Comparison of ENCODE assay signal across 14 cellular contexts in the genomic region with DNA sequence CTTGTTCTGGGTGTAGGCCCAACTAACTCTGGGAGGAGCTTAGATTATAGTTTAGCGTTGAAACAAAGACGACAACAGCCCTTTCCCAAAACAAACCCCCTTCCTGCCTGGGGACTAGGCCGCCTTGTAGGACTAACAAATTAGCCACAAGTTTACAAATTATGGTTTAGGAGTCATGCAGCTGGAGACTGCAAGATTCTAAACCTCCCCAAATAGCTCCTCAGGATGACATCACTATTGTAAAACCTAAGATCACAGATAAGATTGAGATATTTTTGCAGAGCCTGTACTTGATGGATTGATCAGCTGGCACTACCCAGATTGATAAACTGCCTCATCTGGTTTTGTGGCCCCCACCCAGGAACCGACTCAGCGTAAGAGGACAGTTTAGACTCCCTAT. TPM values are rescaled to one million over a fixed set of nuclear protein-coding genes. Genes with fewer than 3 reads are reported as not detected.
DNase-seq lines count a peak whose midpoint lies in the region; ATAC-seq and TF ChIP-seq lines count a peak whose summit lies in the region.
"Had no signal": no experiment of that assay in that cellular context is flagged by ENCODE, and none has a peak within 500 bp of the region (broad histone marks: within the 10 kb centered on the region; RNA-seq: fewer than 3 reads in every experiment).

No MANE protein-coding gene starts in this region.

- 78% methylated on average over 5 of the region's 5 CpGs; no CpG with 5 or more reads in 1 of the 2 donors for WGBS in transverse colon (ENCODE audit: low coverage in 1 of 2), 2 donors

- BruUV-seq in OCI-LY7 (replicated peaks; lab: Mats Ljungman, UMichigan), result no TSS peak

- no peak for TF ChIP-seq EP300 in transverse colon (IDR thresholded peaks at IDR 0.05; ENCODE audit: low read depth)

- no peaks in the 10 kb centered on the region for H4K20me1 ChIP-seq in OCI-LY7 (ENCODE audit: insufficient read depth, low read length)

- peaks cover 30% of the 10 kb centered on the region; the same call in 1 of the 2 replicates for H3K79me2 ChIP-seq in OCI-LY7 (ENCODE audit: insufficient read depth, low read depth, low read length)

- in situ Hi-C loops in transverse colon (cut with MboI; ENCODE audit: low pct_ligation_motif_present in 1 of 4, low pct_unique_long_range_greater_than_20kb in 1 of 4, low sequenced_read_pairs in 3 of 4), result loop anchor here in 3 of 4 donors (25.0 kb wide), 3 partner anchors 200 to 450 kb away; partner anchors contain the start of gene WBP4 (in 1 of the 3)

- H3K4me1 ChIP-seq in transverse colon, result peaks cover 5 to 13% (median 10%) of the 10 kb centered on the region in 4 donors
- H3K4me1 ChIP-seq in OCI-LY7 (ENCODE audit: insufficient read depth, low read length, poor library complexity, severe bottlenecking), result peaks cover 29% of the 10 kb centered on the region

- DNase-seq in activated naive CD4-positive, alpha-beta T cell treated with anti-CD3 and anti-CD28 coated beads for 36 hours, result no peak
- no peak for DNase-seq in activated naive CD4-positive, alpha-beta T cell treated with anti-CD3 and anti-CD28 coated beads, Interleukin-2, amount 50 U/mL, for 16 hours
- DNase-seq in activated CD4-positive, alpha-beta memory T cell treated with anti-CD3 and anti-CD28 coated beads for 36 hours, result peak; percentile 30
- DNase-seq in fibroblast of villous mesenchyme (ENCODE audit: low read depth) (peak; percentile 94), transverse colon (no peak), OCI-LY7 (ENCODE audit: low spot score) (no peak), NCI-H1092 (lab: John Stamatoyannopoulos, UW) (no peak)
- DNase-seq: AML-193, anterior cingulate cortex, Karpas-422, NCI-H526, SHP77 treated with DMSO at 0.1 percent for 48 hours, stomach had no signal

- no peaks in the 10 kb centered on the region for H3K36me3 ChIP-seq in transverse colon
- H3K36me3 ChIP-seq in OCI-LY7 (ENCODE audit: insufficient read depth, low read length), result no peaks in the 10 kb centered on the region
- H3K36me3 ChIP-seq: stomach had no signal

- TF ChIP-seq CTCF in fibroblast of villous mesenchyme (IDR thresholded peaks at IDR 0.05; ENCODE audit: insufficient read depth, low read depth, low read length), result no peak
- no peak for TF ChIP-seq CTCF in transverse colon (IDR thresholded peaks at IDR 0.05)
- TF ChIP-seq CTCF in OCI-LY7 (conservative IDR thresholded peaks at IDR 0.05; ENCODE audit: low read length), result no peak

- intact Hi-C loops in activated naive CD4-positive, alpha-beta T cell treated with anti-CD3 and anti-CD28 coated beads for 36 hours (cut with micrococcal nuclease), result no loop called here
- intact Hi-C loops in activated CD4-positive, alpha-beta memory T cell treated with anti-CD3 and anti-CD28 coated beads for 36 hours (cut with micrococcal nuclease), result no loop called here
- intact Hi-C loops in transverse colon (cut with DNase I; ENCODE audit: low total_unique reads) (no loop called here), OCI-LY7 (cut with micrococcal nuclease; ENCODE audit: unreplicated experiment) (no loop called here)

- POLR2A ChIA-PET in activated CD4-positive, alpha-beta memory T cell treated with anti-CD3 and anti-CD28 coated beads for 36 hours (lab: Charles Lee), result interaction anchor here (0.6 kb wide), 1 partner anchor 579 kb away, joined by 3 read pairs; no protein-coding TSS in a partner anchor
- POLR2A ChIA-PET in OCI-LY7 (lab: Charles Lee), result interaction anchor here (0.6 to 2.4 kb wide), 4 partner anchors 8 to 147 kb away, joined by 3 to 9 read pairs (median 4); no protein-coding TSS in a partner anchor

- H3K9me3 ChIP-seq in transverse colon, result no peaks in the 10 kb centered on the region
- no peaks in the 10 kb centered on the region for H3K9me3 ChIP-seq in OCI-LY7 (ENCODE audit: low read length)
- H3K9me3 ChIP-seq: stomach had no signal

- no peaks in the 10 kb centered on the region for H3K27me3 Mint-ChIP-seq in activated naive CD4-positive, alpha-beta T cell treated with anti-CD3 and anti-CD28 coated beads for 36 hours (ENCODE audit: low read depth)
- H3K27me3 Mint-ChIP-seq in activated CD4-positive, alpha-beta memory T cell treated with anti-CD3 and anti-CD28 coated beads for 36 hours, result no peaks in the 10 kb centered on the region

- TF ChIP-seq POLR2A in transverse colon (IDR thresholded peaks at IDR 0.05), result no peak

- H3K4me3 ChIP-seq in fibroblast of villous mesenchyme (ENCODE audit: low read depth, low read length) (no peak overlapping the region), transverse colon (no peak overlapping the region), OCI-LY7 (ENCODE audit: low read depth, low read length, poor library complexity, severe bottlenecking) (no peak overlapping the region)
- H3K4me3 ChIP-seq: stomach had no signal

- peak overlapping the region; percentile 31 for H3K4me3 Mint-ChIP-seq in activated naive CD4-positive, alpha-beta T cell treated with anti-CD3 and anti-CD28 coated beads for 36 hours
- peak overlapping the region; percentile 39 for H3K4me3 Mint-ChIP-seq in activated CD4-positive, alpha-beta memory T cell treated with anti-CD3 and anti-CD28 coated beads for 36 hours

- no peaks in the 10 kb centered on the region for H3K27me3 ChIP-seq in transverse colon
- H3K27me3 ChIP-seq: stomach had no signal

- no peaks in the 10 kb centered on the region for H3K9me2 ChIP-seq in OCI-LY7 (ENCODE audit: insufficient read depth, low read length)

- no peak overlapping the region for H3K27ac Mint-ChIP-seq in activated naive CD4-positive, alpha-beta T cell treated with anti-CD3 and anti-CD28 coated beads for 36 hours
- peak overlapping the region; percentile 58 for H3K27ac Mint-ChIP-seq in activated CD4-positive, alpha-beta memory T cell treated with anti-CD3 and anti-CD28 coated beads for 36 hours

- H2AFZ ChIP-seq in OCI-LY7 (ENCODE audit: low read length), result no peak overlapping the region

- no peak overlapping the region for H3K4me2 ChIP-seq in OCI-LY7 (ENCODE audit: low read length)

- H3K9me3 Mint-ChIP-seq in activated naive CD4-positive, alpha-beta T cell treated with anti-CD3 and anti-CD28 coated beads for 36 hours, result no peaks in the 10 kb centered on the region
- no peaks in the 10 kb centered on the region for H3K9me3 Mint-ChIP-seq in activated CD4-positive, alpha-beta memory T cell treated with anti-CD3 and anti-CD28 coated beads for 36 hours

- H3K27ac ChIP-seq in transverse colon, result peak overlapping the region in 3 of 4 donors; percentile 26 to 50 (median 26)
- H3K27ac ChIP-seq in OCI-LY7 (ENCODE audit: low read depth, low read length, poor library complexity, severe bottlenecking), result no peak overlapping the region

- CTCF ChIA-PET in activated naive CD4-positive, alpha-beta T cell treated with anti-CD3 and anti-CD28 coated beads for 36 hours (lab: Charles Lee), result interaction anchor here (1.0 kb wide), 1 partner anchor 10 kb away, joined by 5 read pairs; no protein-coding TSS in a partner anchor
- CTCF ChIA-PET in activated CD4-positive, alpha-beta memory T cell treated with anti-CD3 and anti-CD28 coated beads for 36 hours (lab: Charles Lee), result interaction anchor here (0.7 to 4.1 kb wide), 2 partner anchors 10 to 566 kb away, joined by 4 to 27 read pairs; no protein-coding TSS in a partner anchor
- CTCF ChIA-PET in OCI-LY7 (lab: Charles Lee; ENCODE audit: unreplicated experiment), result no interaction called here

- no peak for ATAC-seq in GM19397 (IDR thresholded peaks at IDR 0.05; ENCODE audit: unreplicated experiment)

- H3K36me3 Mint-ChIP-seq in activated naive CD4-positive, alpha-beta T cell treated with anti-CD3 and anti-CD28 coated beads for 36 hours (ENCODE audit: low read depth), result no peaks in the 10 kb centered on the region
- H3K36me3 Mint-ChIP-seq in activated CD4-positive, alpha-beta memory T cell treated with anti-CD3 and anti-CD28 coated beads for 36 hours, result no peaks in the 10 kb centered on the region

- H3K4me1 Mint-ChIP-seq in activated naive CD4-positive, alpha-beta T cell treated with anti-CD3 and anti-CD28 coated beads for 36 hours (ENCODE audit: low read depth), result peaks cover 29% of the 10 kb centered on the region
- peaks cover 29% of the 10 kb centered on the region for H3K4me1 Mint-ChIP-seq in activated CD4-positive, alpha-beta memory T cell treated with anti-CD3 and anti-CD28 coated beads for 36 hours (ENCODE audit: low read depth)

RNA-seq across cellular contexts. Expression of gene SLC25A15, which starts 2.3 kb away (rescaled TPM):
- 10 to 100 TPM; 15.5 to 15.6 TPM for total RNA-seq in activated naive CD4-positive, alpha-beta T cell treated with anti-CD3 and anti-CD28 coated beads for 36 hours
- 10 to 100 TPM; 16.2 to 16.9 TPM for total RNA-seq in activated CD4-positive, alpha-beta memory T cell treated with anti-CD3 and anti-CD28 coated beads for 36 hours
- total RNA-seq in fibroblast of villous mesenchyme (19.4 and 20.0 TPM in 2 replicates), transverse colon (10 to 100 TPM in 2 of 4 donors, 1 to 10 TPM in 2; 3.0 to 30.6 (median 10.1) TPM), OCI-LY7 (2022) (56.3 and 57.7 TPM in 2 replicates)
- total RNA-seq in OCI-LY7 (2014; rRNA removed; shearing (Covaris generic)), result 61.3 and 71.0 TPM in 2 replicates

RNA-seq across cellular contexts. Expression of gene MRPS31, which starts 16.1 kb away (rescaled TPM):
- 10 to 100 TPM; 28.4 to 28.8 TPM for total RNA-seq in activated naive CD4-positive, alpha-beta T cell treated with anti-CD3 and anti-CD28 coated beads for 36 hours
- total RNA-seq in activated CD4-positive, alpha-beta memory T cell treated with anti-CD3 and anti-CD28 coated beads for 36 hours, result 10 to 100 TPM; 35.6 to 40.4 TPM
- total RNA-seq in fibroblast of villous mesenchyme (14.5 and 18.1 TPM in 2 replicates), transverse colon (10 to 100 TPM; 16.1 to 50.2 (median 25.0) TPM), OCI-LY7 (2022) (51.6 and 60.2 TPM in 2 replicates)
- 27.0 and 37.3 TPM in 2 replicates for total RNA-seq in OCI-LY7 (2014; rRNA removed; shearing (Covaris generic))

Comparison
In these comparisons a context has a peak if more than half of its experiments do, and no peak if none do; other contexts are left out.
1. DNase-seq: peak in activated CD4-positive, alpha-beta memory T cell treated with anti-CD3 and anti-CD28 coated beads for 36 hours (single experiment) and fibroblast of villous mesenchyme (single experiment); none in activated naive CD4-positive, alpha-beta T cell treated with anti-CD3 and anti-CD28 coated beads for 36 hours (single experiment), activated naive CD4-positive, alpha-beta T cell treated with anti-CD3 and anti-CD28 coated beads, Interleukin-2, amount 50 U/mL, for 16 hours (single experiment), transverse colon (single experiment), OCI-LY7 (single experiment) and NCI-H1092 (single experiment).